In the genomic region with DNA sequence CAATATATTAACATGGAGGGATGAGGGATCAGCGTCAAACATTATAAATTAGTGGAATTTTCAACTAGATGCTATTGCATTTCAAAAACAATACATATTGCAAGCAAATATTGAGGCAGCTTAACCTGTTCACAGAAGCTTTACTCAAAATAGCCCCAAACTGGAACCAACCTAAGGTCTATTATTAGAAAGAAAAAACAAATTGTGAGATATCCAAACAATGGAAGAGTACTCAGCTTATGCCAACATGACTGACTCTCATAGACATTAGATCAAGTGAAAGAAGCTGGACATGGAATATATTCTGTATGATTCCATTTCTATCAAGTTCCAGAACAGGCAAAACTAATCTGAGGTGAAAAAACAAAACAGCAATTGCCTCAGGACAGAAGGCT, we compare ENCODE assay signal across 17 cellular contexts. TPM values are rescaled to one million over a fixed set of nuclear protein-coding genes. Genes with fewer than 3 reads are reported as not detected.
DNase-seq lines count a peak whose midpoint lies in the region; ATAC-seq and TF ChIP-seq lines count a peak whose summit lies in the region.
"Had no signal": no experiment of that assay in that cellular context is flagged by ENCODE, and none has a peak within 500 bp of the region (broad histone marks: within the 10 kb centered on the region; RNA-seq: fewer than 3 reads in every experiment).

No MANE protein-coding gene starts in this region.

- H3K27me3 Mint-ChIP-seq in T-helper 17 cell, result no peaks in the 10 kb centered on the region

- H3K36me3 Mint-ChIP-seq in T-helper 17 cell (ENCODE audit: low read depth), result no peaks in the 10 kb centered on the region

- H3K27ac ChIP-seq in right cardiac atrium (ENCODE audit: low read length) (peak overlapping the region; percentile 64), SJCRH30 (no peak overlapping the region), thyroid gland (no peak overlapping the region)

- H3K9me3 ChIP-seq in T-helper 17 cell (ENCODE audit: control insufficient read depth, low read length, poor library complexity, severe bottlenecking) (no peaks in the 10 kb centered on the region), right cardiac atrium (ENCODE audit: control insufficient read depth, low read length) (no peaks in the 10 kb centered on the region), SJCRH30 (replicated peaks) (no peaks in the 10 kb centered on the region), thyroid gland (no peaks in the 10 kb centered on the region)

- TF ChIP-seq CTCF in thyroid gland (IDR thresholded peaks at IDR 0.05), result no peak

- H3K4me1 ChIP-seq in right cardiac atrium (ENCODE audit: control insufficient read depth, insufficient read depth, low read length) (no peaks in the 10 kb centered on the region), SJCRH30 (peaks cover 8% of the 10 kb centered on the region; the same call in 1 of the 2 replicates), thyroid gland (peaks cover 5% of the 10 kb centered on the region in 2 donors)

- no peak overlapping the region for H3K4me3 Mint-ChIP-seq in T-helper 17 cell

- DNase-seq in Right ventricle myocardium inferior (ENCODE audit: missing footprints), result no peak
- no peak for DNase-seq in cardiac septum (ENCODE audit: low spot score)
- DNase-seq in T-helper 17 cell, result no peak
- DNase-seq in right cardiac atrium, result no peak
- DNase-seq in glomerular visceral epithelial cell (ENCODE audit: extremely low spot score), result no peak
- no peak for DNase-seq in NCI-H526 (lab: John Stamatoyannopoulos, UW)
- DNase-seq in SJCRH30, result no peak
- no peak for DNase-seq in thyroid gland
- DNase-seq: amniotic stem cell; EL; Karpas-422; NCI-H1417 treated with DMSO at 0.1 percent for 48 hours; NK-92 treated with Interleukin-12 subunit alpha and Interleukin-12 subunit beta, amount 100 ng/mL, for 24 hours; small intestine; stimulated activated naive CD4-positive, alpha-beta T cell treated with Interleukin-2 at 50 U/mL for 16 hours had no signal

- TF ChIP-seq POLR2A in thyroid gland (IDR thresholded peaks at IDR 0.05), result no peak

- no peak overlapping the region for H3K4me3 ChIP-seq in right cardiac atrium (ENCODE audit: low read length)
- no peak overlapping the region for H3K4me3 ChIP-seq in SJCRH30
- no peak overlapping the region for H3K4me3 ChIP-seq in thyroid gland (replicated peaks in 1 of 3)

- ATAC-seq in Right ventricle myocardium inferior (peak; percentile 34), T-helper 17 cell (no peak), right cardiac atrium (peak in 1 of 2 donors; percentile 9)

- peaks cover 7% of the 10 kb centered on the region for H3K4me1 Mint-ChIP-seq in T-helper 17 cell

- H3K27me3 ChIP-seq in right cardiac atrium (ENCODE audit: control insufficient read depth, insufficient read depth) (no peaks in the 10 kb centered on the region), SJCRH30 (no peaks in the 10 kb centered on the region), thyroid gland (no peaks in the 10 kb centered on the region)

- intact Hi-C loops in Right ventricle myocardium inferior (cut with DNase I), result no loop called here
- intact Hi-C loops in cardiac septum (cut with DNase I), result loop anchor here (10.0 kb wide), 1 partner anchor 372 kb away; no protein-coding TSS in a partner anchor
- intact Hi-C loops in right cardiac atrium (cut with DNase I), result no loop called here
- intact Hi-C loops in thyroid gland (cut with DNase I), result no loop called here

- 92% methylated on average over 1 of the region's 1 CpG for WGBS in right cardiac atrium
- WGBS in thyroid gland, 2 donors, result 95 to 100% methylated on average over 1 of the region's 1 CpG

- H3K36me3 ChIP-seq in SJCRH30 (peaks cover 11% of the 10 kb centered on the region), thyroid gland (peaks cover 15 to 20% of the 10 kb centered on the region in 2 donors)

- peak overlapping the region; percentile 54 for H3K27ac Mint-ChIP-seq in T-helper 17 cell
- H3K27ac Mint-ChIP-seq: T-helper 2 cell treated with Interferon-gamma antibody and Interleukin-4, amounts not matched to agents 5 μg/mL and 100 μg/mL, for 36 hours had no signal

RNA-seq across cellular contexts. Expression of gene NEK3, which starts 27.6 kb away (rescaled TPM):
- total RNA-seq in Right ventricle myocardium inferior (6.6 TPM), cardiac septum (7.5 TPM), T-helper 17 cell (1 to 10 TPM; 6.8 to 8.5 TPM), right cardiac atrium (10 to 100 TPM in 2 of 4 donors, 1 to 10 TPM in 2; 7.7 to 13.0 (median 9.6) TPM), thyroid gland (10 to 100 TPM in 2 of 4 donors, 1 to 10 TPM in 2; 5.7 to 14.8 (median 10.4) TPM)
- 11.8 TPM for polyA plus RNA-seq in right cardiac atrium
- total RNA-seq in SJCRH30 (2014; rRNA removed; shearing (Covaris generic)), result 10.3 and 10.9 TPM in 2 replicates

RNA-seq across cellular contexts. Expression of gene NEK5, which starts 58.2 kb away (rescaled TPM):
- 0.11 TPM for total RNA-seq in Right ventricle myocardium inferior
- 0.67 TPM for total RNA-seq in cardiac septum
- total RNA-seq in T-helper 17 cell, result not detected
- total RNA-seq in right cardiac atrium, result 1 to 10 TPM in 1 of 4 donors, under 1 TPM in 3; 0.39 to 1.2 (median 0.63) TPM
- 0.45 TPM for polyA plus RNA-seq in right cardiac atrium
- total RNA-seq in SJCRH30 (2014; rRNA removed; shearing (Covaris generic)), result not detected in 2 replicates
- total RNA-seq in thyroid gland, result under 1 TPM; 0.13 to 0.73 (median 0.48) TPM
- total RNA-seq: activated T-helper 1 cell treated with anti-CD3 and anti-CD28 coated beads, Interleukin-12 subunit alpha, Interleukin-12 subunit beta, Interleukin-2, Interleukin-4 antibody, amounts not matched to agents 30 ng/mL and 10 ng/mL and 1 ng/mL, durations not matched to agents 14 hours and 24 hours and 36 hours had no signal
